16 cellular contexts compared by ENCODE assay signal in the genomic region with DNA sequence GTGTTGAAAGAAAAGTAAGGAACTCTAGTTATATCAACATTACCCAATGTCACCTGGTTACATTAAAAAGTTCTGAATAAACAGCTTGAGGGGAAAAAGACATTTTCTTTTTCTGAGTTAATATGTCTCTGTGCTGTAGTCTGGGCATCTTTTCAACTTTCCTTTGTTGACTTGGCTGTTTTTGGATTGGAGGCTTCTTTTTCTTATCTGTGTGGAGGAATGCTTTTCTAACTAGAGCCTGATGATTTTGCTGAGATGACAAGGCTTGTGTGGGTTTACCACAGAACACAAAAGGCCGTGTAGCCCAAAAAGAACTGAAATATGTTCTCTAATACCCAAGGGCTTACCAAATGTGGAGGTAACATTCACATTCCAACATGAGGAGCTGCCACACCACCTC.
DNase-seq lines count a peak whose midpoint lies in the region; ATAC-seq and TF ChIP-seq lines count a peak whose summit lies in the region.
"Had no signal": no experiment of that assay in that cellular context is flagged by ENCODE, and none has a peak within 500 bp of the region (broad histone marks: within the 10 kb centered on the region; RNA-seq: fewer than 3 reads in every experiment).

No MANE protein-coding gene starts in this region.

- TF ChIP-seq CTCF in AG10803 (conservative IDR thresholded peaks at IDR 0.05; ENCODE audit: low read length): no peak
- no peak for TF ChIP-seq CTCF in dorsolateral prefrontal cortex (IDR thresholded peaks at IDR 0.05 in 54 of 56, conservative IDR thresholded peaks at IDR 0.05 in 2 of 56; ENCODE audit: low read depth in 1 of 56, partially characterized antibody in 56 of 56)
- no peak for TF ChIP-seq CTCF in osteocyte (IDR thresholded peaks at IDR 0.05)

- H3K27me3 Mint-ChIP-seq in osteocyte (ENCODE audit: unreplicated experiment): no peaks in the 10 kb centered on the region
- H3K27me3 Mint-ChIP-seq: IgD-negative memory B cell had no signal

- peak overlapping the region; percentile 72 for H3K27ac Mint-ChIP-seq in osteocyte (ENCODE audit: unreplicated experiment)
- H3K27ac Mint-ChIP-seq: IgD-negative memory B cell; stimulated activated effector memory CD8-positive, alpha-beta T cell treated with anti-CD3 and anti-CD28 coated beads, Interleukin-12 subunit alpha, Interleukin-12 subunit beta, amount 100 ng/mL, for 72 hours had no signal

- H3K27me3 ChIP-seq in dorsolateral prefrontal cortex (no peaks in the 10 kb centered on the region), H7 (ENCODE audit: control insufficient read depth, insufficient read depth, low read length) (no peaks in the 10 kb centered on the region)
- H3K27me3 ChIP-seq: foreskin keratinocyte, SJSA1, upper lobe of right lung had no signal

- H3K4me3 Mint-ChIP-seq in osteocyte (ENCODE audit: unreplicated experiment): no peak overlapping the region
- H3K4me3 Mint-ChIP-seq: IgD-negative memory B cell; stimulated activated effector memory CD8-positive, alpha-beta T cell treated with anti-CD3 and anti-CD28 coated beads, Interleukin-12 subunit alpha, Interleukin-12 subunit beta, amount 100 ng/mL, for 72 hours had no signal

- H3K4me3 ChIP-seq in AG10803 (ENCODE audit: low read length) (no peak overlapping the region), dorsolateral prefrontal cortex (no peak overlapping the region), H7 (ENCODE audit: insufficient read depth, low read depth, low read length) (no peak overlapping the region)
- H3K4me3 ChIP-seq: lower lobe of right lung, SJSA1, upper lobe of right lung had no signal

- no peaks in the 10 kb centered on the region for H3K9me3 Mint-ChIP-seq in osteocyte (ENCODE audit: unreplicated experiment)
- H3K9me3 Mint-ChIP-seq: IgD-negative memory B cell; stimulated activated effector memory CD8-positive, alpha-beta T cell treated with anti-CD3 and anti-CD28 coated beads, Interleukin-12 subunit alpha, Interleukin-12 subunit beta, amount 100 ng/mL, for 72 hours had no signal

- peak overlapping the region in 42 of 59 donors; percentile 7 to 84 (median 60) for H3K27ac ChIP-seq in dorsolateral prefrontal cortex
- H3K27ac ChIP-seq: foreskin keratinocyte, lower lobe of right lung, SJSA1, upper lobe of right lung had no signal

- no peak for ATAC-seq in GM21619 (IDR thresholded peaks at IDR 0.05; ENCODE audit: unreplicated experiment)
- ATAC-seq: foreskin keratinocyte; stimulated activated effector memory CD8-positive, alpha-beta T cell treated with anti-CD3 and anti-CD28 coated beads, Interleukin-12 subunit alpha, Interleukin-12 subunit beta, amount 100 ng/mL, for 72 hours had no signal

- H3K36me3 ChIP-seq in H7 (replicated peaks; ENCODE audit: control insufficient read depth, insufficient read depth, low read length): no peaks in the 10 kb centered on the region
- H3K36me3 ChIP-seq: lower lobe of right lung, SJSA1, upper lobe of right lung had no signal

- in situ Hi-C loops in ACHN (cut with HindIII; ENCODE audit: low pct_ligation_motif_present, low pct_unique_long_range_greater_than_20kb, low sequenced_read_pairs): no loop called here

- peaks cover 24% of the 10 kb centered on the region for H3K4me1 Mint-ChIP-seq in osteocyte (ENCODE audit: unreplicated experiment)
- H3K4me1 Mint-ChIP-seq: stimulated activated effector memory CD8-positive, alpha-beta T cell treated with anti-CD3 and anti-CD28 coated beads, Interleukin-12 subunit alpha, Interleukin-12 subunit beta, amount 100 ng/mL, for 72 hours had no signal

- no peaks in the 10 kb centered on the region for H3K36me3 Mint-ChIP-seq in osteocyte (ENCODE audit: unreplicated experiment)
- H3K36me3 Mint-ChIP-seq: stimulated activated effector memory CD8-positive, alpha-beta T cell treated with anti-CD3 and anti-CD28 coated beads, Interleukin-12 subunit alpha, Interleukin-12 subunit beta, amount 100 ng/mL, for 72 hours had no signal

- intact Hi-C loops in dorsolateral prefrontal cortex (cut with DNase I): no loop called here

- DNase-seq in AG10803 (ENCODE audit: low read depth): peak; percentile 65
- DNase-seq in NCI-H226: peak; percentile 89
- no peak for DNase-seq in dorsolateral prefrontal cortex
- DNase-seq in osteocyte (ENCODE audit: extremely low spot score, unreplicated experiment): no peak
- no peak for DNase-seq in H7
- no peak for DNase-seq in NCI-H2227 treated with DMSO at 0.1 percent for 48 hours (lab: John Stamatoyannopoulos, UW)
- no peak for DNase-seq in ACHN
- DNase-seq: activated CD4-positive, alpha-beta T cell treated with anti-CD3 and anti-CD28 coated beads, Interleukin-2, amount 50 U/mL, for 48 hours; lower lobe of right lung; NCI-H2171 treated with DMSO at 0.1 percent for 48 hours; upper lobe of right lung had no signal

Comparison
In these comparisons a context has a peak if more than half of its experiments do, and no peak if none do; other contexts are left out.
1. DNase-seq: peak in AG10803 (single experiment) and NCI-H226 (single experiment); none in dorsolateral prefrontal cortex (0 of 10), osteocyte (single experiment), H7 (single experiment), NCI-H2227 treated with DMSO at 0.1 percent for 48 hours (single experiment) and ACHN (single experiment).